In genomic region chr4:187995322-187996207, GRCh38 we compare ENCODE assay signal across 22 cellular contexts. TPM values are rescaled to one million over a fixed set of nuclear protein-coding genes. Genes with fewer than 3 reads are reported as not detected.
DNase-seq lines count a peak whose midpoint lies in the region; ATAC-seq and TF ChIP-seq lines count a peak whose summit lies in the region.
"Had no signal": no experiment of that assay in that cellular context is flagged by ENCODE, and none has a peak within 500 bp of the region (broad histone marks: within the 10 kb centered on the region; RNA-seq: fewer than 3 reads in every experiment).

Gene ZFP42, plus strand, starts transcription at chr4:187995771. Its CDS starts 7,037 bp downstream, at chr4:188002808.

- no peaks in the 10 kb centered on the region for H3K4me1 Mint-ChIP-seq in nephron
- no peaks in the 10 kb centered on the region for H3K4me1 Mint-ChIP-seq in activated T-cell treated with anti-CD3 and anti-CD28 coated beads, Interleukin-2, amount 50 U/mL, for 72 hours (ENCODE audit: low read depth)
- H3K4me1 Mint-ChIP-seq: activated CD4-positive, alpha-beta memory T cell treated with anti-CD3 and anti-CD28 coated beads, Interleukin-2, amount 10 ng/mL, durations not matched to agents 7 days and 5 days; activated naive CD8-positive, alpha-beta T cell treated with anti-CD3 and anti-CD28 coated beads, Interleukin-2, amount 50 U/mL, for 24 hours had no signal

- peak within 1 kb of the TSS; percentile 69 for H3K4me3 ChIP-seq in iPS-15b (ENCODE audit: low read depth, low read length)
- H3K4me3 ChIP-seq in prostate gland: no peak within 1 kb of the TSS
- H3K4me3 ChIP-seq: tibial artery had no signal

- intact Hi-C loops in prostate gland (cut with DNase I): no loop called here

- DNase-seq in D341Med (ENCODE audit: low spot score): peak; percentile 94
- DNase-seq in astrocyte of the hippocampus (ENCODE audit: low read depth, low spot score): peak; percentile 6
- DNase-seq in activated T-cell treated with anti-CD3 and anti-CD28 coated beads, Interleukin-2, amount 50 U/mL, for 72 hours: no peak
- DNase-seq in NCI-H1105 treated with DMSO at 0.1 percent for 48 hours (lab: John Stamatoyannopoulos, UW): no peak
- DNase-seq in prostate gland (ENCODE audit: low spot score): no peak
- DNase-seq: activated CD4-positive, alpha-beta memory T cell treated with anti-CD3 and anti-CD28 coated beads, Interleukin-2, amount 10 ng/mL, durations not matched to agents 7 days and 5 days; activated naive CD8-positive, alpha-beta T cell treated with anti-CD3 and anti-CD28 coated beads, Interleukin-2, amount 50 U/mL, for 24 hours; central memory CD4-positive, alpha-beta T cell; foreskin fibroblast; Kasumi-1; kidney glomerular epithelial cell; NCI-H2171; RPMI8226; small intestine; T-helper 1 cell; tibial artery had no signal

- H3K27ac Mint-ChIP-seq in nephron: no peak within 1 kb of the TSS
- no peak within 1 kb of the TSS for H3K27ac Mint-ChIP-seq in activated T-cell treated with anti-CD3 and anti-CD28 coated beads, Interleukin-2, amount 50 U/mL, for 72 hours
- H3K27ac Mint-ChIP-seq: activated CD4-positive, alpha-beta memory T cell treated with anti-CD3 and anti-CD28 coated beads, Interleukin-2, amount 10 ng/mL, durations not matched to agents 7 days and 5 days; activated naive CD8-positive, alpha-beta T cell treated with anti-CD3 and anti-CD28 coated beads, Interleukin-2, amount 50 U/mL, for 24 hours had no signal

- H3K36me3 ChIP-seq in iPS-15b (ENCODE audit: control insufficient read depth, insufficient read depth, low read length) (peaks cover 5% of the 10 kb centered on the region), prostate gland (no peaks in the 10 kb centered on the region)
- H3K36me3 ChIP-seq: tibial artery had no signal

- peaks cover 25% of the 10 kb centered on the region for H3K9me3 Mint-ChIP-seq in nephron
- H3K9me3 Mint-ChIP-seq in activated T-cell treated with anti-CD3 and anti-CD28 coated beads, Interleukin-2, amount 50 U/mL, for 72 hours: peaks cover 5 to 8% of the 10 kb centered on the region in 2 donors

- WGBS in prostate gland: 18% methylated on average over 54 of the region's 58 CpGs

- peak within 1 kb of the TSS; percentile 89 for H3K9ac ChIP-seq in iPS-15b (ENCODE audit: low read depth, low read length)
- H3K9ac ChIP-seq: parathyroid adenoma had no signal

- H3K27me3 ChIP-seq in iPS-15b (ENCODE audit: control insufficient read depth, insufficient read depth, low read length) (no peaks in the 10 kb centered on the region), prostate gland (replicated peaks; ENCODE audit: insufficient read depth) (no peaks in the 10 kb centered on the region)

- no peak within 1 kb of the TSS for H3K27ac ChIP-seq in prostate gland
- H3K27ac ChIP-seq: C4-2B, parathyroid adenoma, tibial artery, VCaP had no signal

- no peak for TF ChIP-seq POLR2A in prostate gland (IDR thresholded peaks at IDR 0.05)

- TF ChIP-seq CTCF in nephron (IDR thresholded peaks at IDR 0.05; ENCODE audit: unreplicated experiment in 3 of 3) (no peak), prostate gland (IDR thresholded peaks at IDR 0.05) (no peak)

- H3K36me3 Mint-ChIP-seq in nephron (ENCODE audit: low read depth): peaks cover 7% of the 10 kb centered on the region
- peaks cover 9 to 19% of the 10 kb centered on the region in 2 donors for H3K36me3 Mint-ChIP-seq in activated T-cell treated with anti-CD3 and anti-CD28 coated beads, Interleukin-2, amount 50 U/mL, for 72 hours (ENCODE audit: insufficient read depth in 2 of 2)

- H3K4me1 ChIP-seq in iPS-15b (ENCODE audit: control insufficient read depth, insufficient read depth, low read length): peaks cover 15% of the 10 kb centered on the region
- H3K4me1 ChIP-seq in prostate gland (replicated peaks): no peaks in the 10 kb centered on the region
- H3K4me1 ChIP-seq: parathyroid adenoma, tibial artery had no signal

- H3K4me3 Mint-ChIP-seq in nephron: peak within 1 kb of the TSS; percentile 69 to 77 (median 69)
- no peak within 1 kb of the TSS for H3K4me3 Mint-ChIP-seq in activated T-cell treated with anti-CD3 and anti-CD28 coated beads, Interleukin-2, amount 50 U/mL, for 72 hours
- H3K4me3 Mint-ChIP-seq: activated CD4-positive, alpha-beta memory T cell treated with anti-CD3 and anti-CD28 coated beads, Interleukin-2, amount 10 ng/mL, durations not matched to agents 7 days and 5 days; activated naive CD8-positive, alpha-beta T cell treated with anti-CD3 and anti-CD28 coated beads, Interleukin-2, amount 50 U/mL, for 24 hours had no signal

- ATAC-seq in activated T-cell treated with anti-CD3 and anti-CD28 coated beads, Interleukin-2, amount 50 U/mL, for 72 hours (replicated peaks in 1 of 2): no peak
- ATAC-seq in GM18870 (IDR thresholded peaks at IDR 0.05; ENCODE audit: unreplicated experiment): no peak
- ATAC-seq: activated naive CD8-positive, alpha-beta T cell treated with anti-CD3 and anti-CD28 coated beads, Interleukin-2, amount 50 U/mL, for 24 hours had no signal

- H3K27me3 Mint-ChIP-seq in nephron (ENCODE audit: low read depth): peaks cover 39% of the 10 kb centered on the region
- peaks cover 5% of the 10 kb centered on the region for H3K27me3 Mint-ChIP-seq in activated T-cell treated with anti-CD3 and anti-CD28 coated beads, Interleukin-2, amount 50 U/mL, for 72 hours (ENCODE audit: low read depth)

- H3K9me3 ChIP-seq in iPS-15b (ENCODE audit: control insufficient read depth, insufficient read depth, low read length) (no peaks in the 10 kb centered on the region), prostate gland (no peaks in the 10 kb centered on the region)

RNA-seq across cellular contexts. Expression of gene ZFP42, which starts in this region (rescaled TPM):
- total RNA-seq in activated T-cell treated with anti-CD3 and anti-CD28 coated beads, Interleukin-2, amount 50 U/mL, for 72 hours: not detected
- total RNA-seq in prostate gland: under 1 TPM in 1 of 2 donors, not detected in 1; 0.57 TPM
- total RNA-seq: activated CD4-positive, alpha-beta memory T cell treated with anti-CD3 and anti-CD28 coated beads, Interleukin-2, amount 10 ng/mL, durations not matched to agents 7 days and 5 days had no signal

Comparison
In these comparisons a context has a peak if more than half of its experiments do, and no peak if none do; other contexts are left out.
1. DNase-seq: peak in D341Med (single experiment) and astrocyte of the hippocampus (single experiment); none in activated T-cell treated with anti-CD3 and anti-CD28 coated beads, Interleukin-2, amount 50 U/mL, for 72 hours (0 of 2), NCI-H1105 treated with DMSO at 0.1 percent for 48 hours (single experiment) and prostate gland (single experiment).
2. H3K4me3 Mint-ChIP-seq: peak in nephron (3 of 3); none in activated T-cell treated with anti-CD3 and anti-CD28 coated beads, Interleukin-2, amount 50 U/mL, for 72 hours (0 of 2).